11 cellular contexts compared by ENCODE assay signal in the genomic region with DNA sequence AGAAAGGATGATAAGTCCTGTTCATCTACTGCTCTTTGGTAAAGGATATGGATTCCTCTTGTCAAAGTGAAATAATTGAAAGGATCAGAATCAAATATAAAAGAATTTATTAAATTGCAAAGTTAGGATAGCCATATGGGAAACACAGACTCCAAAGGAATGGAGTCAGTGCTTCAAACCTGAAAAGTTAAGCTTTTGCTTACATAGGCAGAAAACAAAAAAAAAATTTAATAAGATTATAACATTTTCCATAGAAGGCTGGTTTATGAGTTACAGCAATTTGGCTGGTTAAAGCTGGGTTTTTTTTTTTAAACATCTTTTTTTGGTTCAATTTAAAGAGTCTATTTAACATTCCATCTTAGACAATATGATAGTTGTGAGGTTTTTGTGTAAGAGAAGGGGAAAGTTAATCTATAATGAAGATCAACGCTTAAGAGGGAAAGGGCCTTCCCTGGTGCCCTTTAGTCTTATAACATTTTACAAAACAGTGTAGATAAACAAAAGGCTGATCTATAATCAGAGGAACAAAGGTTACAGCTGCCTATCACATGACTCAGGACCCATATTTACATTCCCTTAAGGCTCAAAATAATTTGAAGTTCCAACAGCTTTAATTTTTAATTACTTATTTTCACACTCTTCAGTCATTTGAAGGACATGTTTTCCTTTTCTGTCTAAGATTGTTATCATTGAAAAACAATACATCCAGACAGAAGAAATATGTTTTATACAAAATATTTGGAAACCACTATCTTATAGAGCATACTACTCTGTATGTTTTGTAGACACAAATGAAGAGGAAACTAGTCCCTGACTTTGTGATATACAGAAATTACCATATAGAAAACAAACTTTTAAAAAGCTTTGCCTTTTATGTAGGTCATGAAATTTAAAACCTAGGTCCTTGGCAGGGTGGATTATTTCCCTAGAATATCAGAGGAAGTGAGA.
"Had no signal": no experiment of that assay in that cellular context is flagged by ENCODE, and none has a peak within 500 bp of the region (broad histone marks: within the 10 kb centered on the region; RNA-seq: fewer than 3 reads in every experiment).

No MANE protein-coding gene starts in this region.

- H3K36me3 ChIP-seq: ascending aorta, esophagus muscularis mucosa, transverse colon had no signal

- H3K27ac ChIP-seq: ascending aorta, esophagus muscularis mucosa, skin epidermis, transverse colon had no signal

- H3K36me3 Mint-ChIP-seq: naive thymus-derived CD8-positive, alpha-beta T cell; stimulated activated effector memory CD8-positive, alpha-beta T cell treated with anti-CD3 and anti-CD28 coated beads, Interleukin-12 subunit alpha, Interleukin-12 subunit beta, amount 100 ng/mL, for 72 hours had no signal

- H3K27me3 Mint-ChIP-seq: activated naive CD8-positive, alpha-beta T cell treated with anti-CD3 and anti-CD28 coated beads, Interleukin-2, amount 50 U/mL, for 24 hours; naive thymus-derived CD8-positive, alpha-beta T cell had no signal

- H3K27me3 ChIP-seq: ascending aorta, esophagus muscularis mucosa, transverse colon had no signal

- H3K4me1 Mint-ChIP-seq: activated naive CD8-positive, alpha-beta T cell treated with anti-CD3 and anti-CD28 coated beads, Interleukin-2, amount 50 U/mL, for 24 hours; naive thymus-derived CD8-positive, alpha-beta T cell; stimulated activated effector memory CD8-positive, alpha-beta T cell treated with anti-CD3 and anti-CD28 coated beads, Interleukin-12 subunit alpha, Interleukin-12 subunit beta, amount 100 ng/mL, for 72 hours had no signal

- H3K4me3 ChIP-seq: ascending aorta, esophagus muscularis mucosa, skin epidermis, transverse colon had no signal

- DNase-seq: activated CD4-positive, alpha-beta T cell treated with anti-CD3 and anti-CD28 coated beads for 48 hours; activated naive CD4-positive, alpha-beta T cell treated with Interleukin-2 at 50 U/mL for 16 hours; activated naive CD8-positive, alpha-beta T cell treated with anti-CD3 and anti-CD28 coated beads, Interleukin-2, amount 50 U/mL, for 24 hours; naive thymus-derived CD8-positive, alpha-beta T cell; retina; transverse colon had no signal

- H3K27ac Mint-ChIP-seq: activated naive CD8-positive, alpha-beta T cell treated with anti-CD3 and anti-CD28 coated beads, Interleukin-2, amount 50 U/mL, for 24 hours; activated T-helper 1 cell treated with anti-CD3 and anti-CD28 coated beads, Interleukin-12 subunit alpha, Interleukin-12 subunit beta, Interleukin-2, Interleukin-4 antibody, amounts not matched to agents 30 ng/mL and 10 ng/mL and 1 ng/mL, durations not matched to agents 14 hours and 24 hours and 36 hours; naive thymus-derived CD8-positive, alpha-beta T cell; stimulated activated effector memory CD8-positive, alpha-beta T cell treated with anti-CD3 and anti-CD28 coated beads, Interleukin-12 subunit alpha, Interleukin-12 subunit beta, amount 100 ng/mL, for 72 hours had no signal

- H3K4me1 ChIP-seq: ascending aorta, esophagus muscularis mucosa had no signal

- H3K4me3 Mint-ChIP-seq: activated naive CD8-positive, alpha-beta T cell treated with anti-CD3 and anti-CD28 coated beads, Interleukin-2, amount 50 U/mL, for 24 hours; activated T-helper 1 cell treated with anti-CD3 and anti-CD28 coated beads, Interleukin-12 subunit alpha, Interleukin-12 subunit beta, Interleukin-2, Interleukin-4 antibody, amounts not matched to agents 30 ng/mL and 10 ng/mL and 1 ng/mL, durations not matched to agents 14 hours and 24 hours and 36 hours; naive thymus-derived CD8-positive, alpha-beta T cell; stimulated activated effector memory CD8-positive, alpha-beta T cell treated with anti-CD3 and anti-CD28 coated beads, Interleukin-12 subunit alpha, Interleukin-12 subunit beta, amount 100 ng/mL, for 72 hours had no signal

- H3K9me3 ChIP-seq: ascending aorta, esophagus muscularis mucosa, transverse colon had no signal

- H3K9me3 Mint-ChIP-seq: activated naive CD8-positive, alpha-beta T cell treated with anti-CD3 and anti-CD28 coated beads, Interleukin-2, amount 50 U/mL, for 24 hours had no signal
